Comparison of ENCODE assay signal across 14 cellular contexts in the genomic region with DNA sequence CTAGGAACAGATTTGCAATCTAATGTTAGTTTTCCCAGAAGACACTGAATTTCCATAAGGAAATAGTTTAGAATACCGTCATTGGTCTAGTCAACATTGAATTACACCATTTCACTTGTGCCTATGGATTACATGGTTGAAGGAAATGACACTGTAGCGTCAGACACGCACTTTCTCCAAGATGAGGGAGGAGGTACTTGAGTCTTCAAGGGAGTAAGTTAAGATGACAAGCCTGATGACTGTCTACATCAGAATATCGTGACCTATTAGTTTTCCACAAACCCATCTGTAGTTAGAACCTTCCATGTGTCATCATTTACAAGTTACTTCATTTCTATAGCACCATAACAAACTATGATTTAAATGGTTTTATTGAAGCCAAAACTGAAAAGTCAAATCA.
"Had no signal": no experiment of that assay in that cellular context is flagged by ENCODE, and none has a peak within 500 bp of the region (broad histone marks: within the 10 kb centered on the region; RNA-seq: fewer than 3 reads in every experiment).

No MANE protein-coding gene starts in this region.

- H3K36me3 ChIP-seq: adrenal gland, gastrocnemius medialis had no signal

- DNase-seq: activated B cell treated with CpG ODN at 0.5 μM for 24 hours; activated CD4-positive, alpha-beta T cell treated with anti-CD3 and anti-CD28 coated beads, Interleukin-2, amount 10 ng/mL, durations not matched to agents 24 days and 14 days; activated naive CD4-positive, alpha-beta T cell treated with anti-CD3 and anti-CD28 coated beads, Interleukin-2, amount 10 ng/mL, durations not matched to agents 7 days and 5 days; activated T-cell treated with anti-CD3 and anti-CD28 coated beads for 4 hours; adrenal gland; body of pancreas; dermis blood vessel endothelial cell; erythroblast; gastrocnemius medialis; left ventricle myocardium superior; T-helper 17 cell; trophoblast cell had no signal

- H3K4me3 ChIP-seq: adrenal gland, body of pancreas, gastrocnemius medialis, smooth muscle cell had no signal

- H3K9me3 ChIP-seq: adrenal gland, body of pancreas, gastrocnemius medialis had no signal

- H3K27me3 ChIP-seq: body of pancreas, gastrocnemius medialis had no signal

- ATAC-seq: body of pancreas, gastrocnemius medialis, left ventricle myocardium superior, T-helper 17 cell had no signal

- H3K4me2 ChIP-seq: smooth muscle cell had no signal

- H3K27ac Mint-ChIP-seq: activated B cell treated with CpG ODN at 0.5 μM for 24 hours; activated CD4-positive, alpha-beta T cell treated with anti-CD3 and anti-CD28 coated beads, Interleukin-2, amount 10 ng/mL, durations not matched to agents 24 days and 14 days; activated naive CD4-positive, alpha-beta T cell treated with anti-CD3 and anti-CD28 coated beads, Interleukin-2, amount 10 ng/mL, durations not matched to agents 7 days and 5 days; activated T-helper 2 cell treated with anti-CD3 and anti-CD28 coated beads, Interferon-gamma antibody, Interleukin-2, Interleukin-4, amounts not matched to agents 10 μg/mL and 5 μg/mL and 100 μg/mL, durations not matched to agents 14 hours and 24 hours and 36 hours; T-helper 17 cell had no signal

- H3K27ac ChIP-seq: adrenal gland, body of pancreas, gastrocnemius medialis had no signal

- H3K4me3 Mint-ChIP-seq: activated B cell treated with CpG ODN at 0.5 μM for 24 hours; activated CD4-positive, alpha-beta T cell treated with anti-CD3 and anti-CD28 coated beads, Interleukin-2, amount 10 ng/mL, durations not matched to agents 24 days and 14 days; activated naive CD4-positive, alpha-beta T cell treated with anti-CD3 and anti-CD28 coated beads, Interleukin-2, amount 10 ng/mL, durations not matched to agents 7 days and 5 days; T-helper 17 cell had no signal

- H3K4me1 ChIP-seq: adrenal gland, body of pancreas, gastrocnemius medialis had no signal

- H3K9me3 Mint-ChIP-seq: activated B cell treated with CpG ODN at 0.5 μM for 24 hours; activated CD4-positive, alpha-beta T cell treated with anti-CD3 and anti-CD28 coated beads, Interleukin-2, amount 10 ng/mL, durations not matched to agents 24 days and 14 days; activated naive CD4-positive, alpha-beta T cell treated with anti-CD3 and anti-CD28 coated beads, Interleukin-2, amount 10 ng/mL, durations not matched to agents 7 days and 5 days; activated T-helper 2 cell treated with anti-CD3 and anti-CD28 coated beads, Interferon-gamma antibody, Interleukin-2, Interleukin-4, amounts not matched to agents 10 μg/mL and 5 μg/mL and 100 μg/mL, durations not matched to agents 14 hours and 24 hours and 36 hours had no signal

- H3K27me3 Mint-ChIP-seq: activated B cell treated with CpG ODN at 0.5 μM for 24 hours; activated CD4-positive, alpha-beta T cell treated with anti-CD3 and anti-CD28 coated beads, Interleukin-2, amount 10 ng/mL, durations not matched to agents 24 days and 14 days; T-helper 17 cell had no signal

- H3K36me3 Mint-ChIP-seq: activated naive CD4-positive, alpha-beta T cell treated with anti-CD3 and anti-CD28 coated beads, Interleukin-2, amount 10 ng/mL, durations not matched to agents 7 days and 5 days had no signal

- H3K4me1 Mint-ChIP-seq: activated B cell treated with CpG ODN at 0.5 μM for 24 hours; activated CD4-positive, alpha-beta T cell treated with anti-CD3 and anti-CD28 coated beads, Interleukin-2, amount 10 ng/mL, durations not matched to agents 24 days and 14 days; activated naive CD4-positive, alpha-beta T cell treated with anti-CD3 and anti-CD28 coated beads, Interleukin-2, amount 10 ng/mL, durations not matched to agents 7 days and 5 days; T-helper 17 cell had no signal
